Comparison of ENCODE assay signal across 1 cellular context in genomic region chr3:123629747-123630047, GRCh38.
TF ChIP-seq lines count a peak whose summit lies in the region.

No MANE protein-coding gene starts in this region.

TF ChIP-seq in WTC11, 78 proteins besides CTCF, POLR2A, EP300 and RAD21 (continued from another document):
- no peak for TF ChIP-seq AFF4 (CRISPR knock-in tag; IDR thresholded peaks at IDR 0.05; ENCODE audit: borderline replicate concordance)
- no peak for TF ChIP-seq ZMAT4 (CRISPR knock-in tag; IDR thresholded peaks at IDR 0.05)
- TF ChIP-seq ZNF396 (CRISPR knock-in tag; IDR thresholded peaks at IDR 0.05; ENCODE audit: borderline replicate concordance) = no peak
- TF ChIP-seq ZNF532 (CRISPR knock-in tag; IDR thresholded peaks at IDR 0.05; ENCODE audit: borderline replicate concordance) = no peak
- no peak for TF ChIP-seq ZNF219 (CRISPR knock-in tag; IDR thresholded peaks at IDR 0.05; ENCODE audit: borderline replicate concordance)
- TF ChIP-seq TEAD1 (CRISPR knock-in tag; IDR thresholded peaks at IDR 0.05) = no peak
- no peak for TF ChIP-seq SP1 (CRISPR knock-in tag; conservative IDR thresholded peaks at IDR 0.05)
- TF ChIP-seq PRRX2 (CRISPR knock-in tag; IDR thresholded peaks at IDR 0.05) = no peak
- no peak for TF ChIP-seq ZNF138 (CRISPR knock-in tag; conservative IDR thresholded peaks at IDR 0.05)
- TF ChIP-seq ZNF423 (CRISPR knock-in tag; IDR thresholded peaks at IDR 0.05) = no peak
- no peak for TF ChIP-seq HMGXB4 (CRISPR knock-in tag; IDR thresholded peaks at IDR 0.05)
- no peak for TF ChIP-seq MAX (CRISPR knock-in tag; IDR thresholded peaks at IDR 0.05)
- no peak for TF ChIP-seq ZSCAN18 (CRISPR knock-in tag; IDR thresholded peaks at IDR 0.05)
- no peak for TF ChIP-seq ZBTB21 (CRISPR knock-in tag; IDR thresholded peaks at IDR 0.05; ENCODE audit: borderline replicate concordance)
TF ChIP-seq in WTC11: peak in this region for 0.
